ENCODE assay signal across 13 cellular contexts in genomic region chr17:80376531-80376930, GRCh38. TPM values are rescaled to one million over a fixed set of nuclear protein-coding genes. Genes with fewer than 3 reads are reported as not detected.
DNase-seq lines count a peak whose midpoint lies in the region; ATAC-seq and TF ChIP-seq lines count a peak whose summit lies in the region.
"Had no signal": no experiment of that assay in that cellular context is flagged by ENCODE, and none has a peak within 500 bp of the region (broad histone marks: within the 10 kb centered on the region; RNA-seq: fewer than 3 reads in every experiment).

No MANE protein-coding gene starts in this region.

- H3K4me3 Mint-ChIP-seq in activated CD4-positive, alpha-beta memory T cell treated with anti-CD3 and anti-CD28 coated beads, Interleukin-2, amount 10 ng/mL, durations not matched to agents 7 days and 5 days: no peak overlapping the region
- no peak overlapping the region for H3K4me3 Mint-ChIP-seq in activated CD4-positive, alpha-beta memory T cell treated with anti-CD3 and anti-CD28 coated beads for 36 hours
- no peak overlapping the region for H3K4me3 Mint-ChIP-seq in activated naive CD8-positive, alpha-beta T cell
- no peak overlapping the region for H3K4me3 Mint-ChIP-seq in activated naive CD8-positive, alpha-beta T cell treated with anti-CD3 and anti-CD28 coated beads for 36 hours
- H3K4me3 Mint-ChIP-seq in endothelial cell (ENCODE audit: unreplicated experiment): no peak overlapping the region
- no peak overlapping the region for H3K4me3 Mint-ChIP-seq in stimulated activated effector memory CD8-positive, alpha-beta T cell treated with anti-CD3 and anti-CD28 coated beads, Interleukin-12 subunit alpha, Interleukin-12 subunit beta, amount 100 ng/mL, for 72 hours
- H3K4me3 Mint-ChIP-seq: CD8-positive, alpha-beta memory T cell; HFFc6 had no signal

- intact Hi-C loops in activated CD4-positive, alpha-beta memory T cell treated with anti-CD3 and anti-CD28 coated beads for 36 hours (cut with micrococcal nuclease): no loop called here

- H3K27ac Mint-ChIP-seq in activated CD4-positive, alpha-beta memory T cell treated with anti-CD3 and anti-CD28 coated beads, Interleukin-2, amount 10 ng/mL, durations not matched to agents 7 days and 5 days: peak overlapping the region; percentile 54
- no peak overlapping the region for H3K27ac Mint-ChIP-seq in activated CD4-positive, alpha-beta memory T cell treated with anti-CD3 and anti-CD28 coated beads for 36 hours
- peak overlapping the region; percentile 54 for H3K27ac Mint-ChIP-seq in activated naive CD8-positive, alpha-beta T cell
- no peak overlapping the region for H3K27ac Mint-ChIP-seq in activated naive CD8-positive, alpha-beta T cell treated with anti-CD3 and anti-CD28 coated beads for 36 hours
- peak overlapping the region; percentile 48 for H3K27ac Mint-ChIP-seq in endothelial cell (ENCODE audit: unreplicated experiment)
- peak overlapping the region; percentile 56 for H3K27ac Mint-ChIP-seq in stimulated activated effector memory CD8-positive, alpha-beta T cell treated with anti-CD3 and anti-CD28 coated beads, Interleukin-12 subunit alpha, Interleukin-12 subunit beta, amount 100 ng/mL, for 72 hours
- H3K27ac Mint-ChIP-seq: HFFc6 had no signal

- no peaks in the 10 kb centered on the region for H3K9me3 Mint-ChIP-seq in activated CD4-positive, alpha-beta memory T cell treated with anti-CD3 and anti-CD28 coated beads, Interleukin-2, amount 10 ng/mL, durations not matched to agents 7 days and 5 days
- no peaks in the 10 kb centered on the region for H3K9me3 Mint-ChIP-seq in activated CD4-positive, alpha-beta memory T cell treated with anti-CD3 and anti-CD28 coated beads for 36 hours
- no peaks in the 10 kb centered on the region for H3K9me3 Mint-ChIP-seq in activated naive CD8-positive, alpha-beta T cell (ENCODE audit: low read depth)
- H3K9me3 Mint-ChIP-seq in activated naive CD8-positive, alpha-beta T cell treated with anti-CD3 and anti-CD28 coated beads for 36 hours: no peaks in the 10 kb centered on the region
- no peaks in the 10 kb centered on the region for H3K9me3 Mint-ChIP-seq in endothelial cell (ENCODE audit: unreplicated experiment)
- no peaks in the 10 kb centered on the region for H3K9me3 Mint-ChIP-seq in stimulated activated effector memory CD8-positive, alpha-beta T cell treated with anti-CD3 and anti-CD28 coated beads, Interleukin-12 subunit alpha, Interleukin-12 subunit beta, amount 100 ng/mL, for 72 hours
- H3K9me3 Mint-ChIP-seq: CD8-positive, alpha-beta memory T cell; HFFc6 had no signal

- peaks cover 97% of the 10 kb centered on the region for H3K36me3 Mint-ChIP-seq in activated CD4-positive, alpha-beta memory T cell treated with anti-CD3 and anti-CD28 coated beads, Interleukin-2, amount 10 ng/mL, durations not matched to agents 7 days and 5 days (ENCODE audit: low read depth)
- peaks cover 90% of the 10 kb centered on the region for H3K36me3 Mint-ChIP-seq in activated CD4-positive, alpha-beta memory T cell treated with anti-CD3 and anti-CD28 coated beads for 36 hours
- peaks cover 8% of the 10 kb centered on the region for H3K36me3 Mint-ChIP-seq in activated naive CD8-positive, alpha-beta T cell
- peaks cover 31% of the 10 kb centered on the region for H3K36me3 Mint-ChIP-seq in activated naive CD8-positive, alpha-beta T cell treated with anti-CD3 and anti-CD28 coated beads for 36 hours
- H3K36me3 Mint-ChIP-seq in endothelial cell (ENCODE audit: low read depth, unreplicated experiment): peaks cover 57% of the 10 kb centered on the region
- peaks cover 100% of the 10 kb centered on the region for H3K36me3 Mint-ChIP-seq in stimulated activated effector memory CD8-positive, alpha-beta T cell treated with anti-CD3 and anti-CD28 coated beads, Interleukin-12 subunit alpha, Interleukin-12 subunit beta, amount 100 ng/mL, for 72 hours

- TF ChIP-seq CTCF in endothelial cell (IDR thresholded peaks at IDR 0.05; ENCODE audit: unreplicated experiment): no peak

- DNase-seq in activated CD4-positive, alpha-beta memory T cell treated with anti-CD3 and anti-CD28 coated beads, Interleukin-2, amount 10 ng/mL, durations not matched to agents 7 days and 5 days: no peak
- DNase-seq in activated CD4-positive, alpha-beta memory T cell treated with anti-CD3 and anti-CD28 coated beads for 36 hours: no peak
- DNase-seq in activated naive CD8-positive, alpha-beta T cell treated with anti-CD3 and anti-CD28 coated beads for 36 hours: no peak
- DNase-seq in endothelial cell (ENCODE audit: low spot score): no peak
- no peak for DNase-seq in stimulated activated effector memory CD8-positive, alpha-beta T cell treated with anti-CD3 and anti-CD28 coated beads, Interleukin-12 subunit alpha, Interleukin-12 subunit beta, amount 100 ng/mL, for 72 hours (ENCODE audit: low spot score in 2 of 2)
- DNase-seq: CD8-positive, alpha-beta memory T cell; DND-41; GF-D8; HCEC 1CT; HFFc6 had no signal

- no peaks in the 10 kb centered on the region for H3K27me3 Mint-ChIP-seq in activated CD4-positive, alpha-beta memory T cell treated with anti-CD3 and anti-CD28 coated beads, Interleukin-2, amount 10 ng/mL, durations not matched to agents 7 days and 5 days
- no peaks in the 10 kb centered on the region for H3K27me3 Mint-ChIP-seq in activated CD4-positive, alpha-beta memory T cell treated with anti-CD3 and anti-CD28 coated beads for 36 hours
- no peaks in the 10 kb centered on the region for H3K27me3 Mint-ChIP-seq in activated naive CD8-positive, alpha-beta T cell
- no peaks in the 10 kb centered on the region for H3K27me3 Mint-ChIP-seq in activated naive CD8-positive, alpha-beta T cell treated with anti-CD3 and anti-CD28 coated beads for 36 hours
- H3K27me3 Mint-ChIP-seq in endothelial cell (ENCODE audit: unreplicated experiment): peaks cover 7% of the 10 kb centered on the region

- CTCF ChIA-PET in activated CD4-positive, alpha-beta memory T cell treated with anti-CD3 and anti-CD28 coated beads, Interleukin-2, amount 10 ng/mL, durations not matched to agents 7 days and 5 days (lab: Charles Lee): no interaction called here
- CTCF ChIA-PET in activated CD4-positive, alpha-beta memory T cell treated with anti-CD3 and anti-CD28 coated beads for 36 hours (lab: Charles Lee): interaction anchor here (1.0 kb wide), 1 partner anchor 181 kb away, joined by 3 read pairs; no protein-coding TSS in a partner anchor

- POLR2A ChIA-PET in activated CD4-positive, alpha-beta memory T cell treated with anti-CD3 and anti-CD28 coated beads, Interleukin-2, amount 10 ng/mL, durations not matched to agents 7 days and 5 days (lab: Charles Lee): interaction anchor here (0.8 to 2.6 kb wide), 5 partner anchors 8 to 69 kb away, joined by 3 to 12 read pairs (median 5); no protein-coding TSS in a partner anchor
- POLR2A ChIA-PET in activated CD4-positive, alpha-beta memory T cell treated with anti-CD3 and anti-CD28 coated beads for 36 hours (lab: Charles Lee): interaction anchor here (1.7 kb wide), 1 partner anchor 9 kb away, joined by 6 read pairs; no protein-coding TSS in a partner anchor

- ATAC-seq in stimulated activated effector memory CD8-positive, alpha-beta T cell treated with anti-CD3 and anti-CD28 coated beads, Interleukin-12 subunit alpha, Interleukin-12 subunit beta, amount 100 ng/mL, for 72 hours: no peak
- ATAC-seq in GM19035 (IDR thresholded peaks at IDR 0.05; ENCODE audit: unreplicated experiment): no peak
- ATAC-seq in HG03159 (IDR thresholded peaks at IDR 0.05; ENCODE audit: unreplicated experiment): no peak

- peaks cover 6% of the 10 kb centered on the region for H3K4me1 Mint-ChIP-seq in activated CD4-positive, alpha-beta memory T cell treated with anti-CD3 and anti-CD28 coated beads, Interleukin-2, amount 10 ng/mL, durations not matched to agents 7 days and 5 days
- peaks cover 2% of the 10 kb centered on the region for H3K4me1 Mint-ChIP-seq in activated CD4-positive, alpha-beta memory T cell treated with anti-CD3 and anti-CD28 coated beads for 36 hours (ENCODE audit: low read depth)
- no peaks in the 10 kb centered on the region for H3K4me1 Mint-ChIP-seq in activated naive CD8-positive, alpha-beta T cell (ENCODE audit: low read depth)
- H3K4me1 Mint-ChIP-seq in activated naive CD8-positive, alpha-beta T cell treated with anti-CD3 and anti-CD28 coated beads for 36 hours: no peaks in the 10 kb centered on the region
- H3K4me1 Mint-ChIP-seq in endothelial cell (ENCODE audit: unreplicated experiment): peaks cover 22% of the 10 kb centered on the region
- no peaks in the 10 kb centered on the region for H3K4me1 Mint-ChIP-seq in stimulated activated effector memory CD8-positive, alpha-beta T cell treated with anti-CD3 and anti-CD28 coated beads, Interleukin-12 subunit alpha, Interleukin-12 subunit beta, amount 100 ng/mL, for 72 hours
- H3K4me1 Mint-ChIP-seq: CD8-positive, alpha-beta memory T cell had no signal

RNA-seq across cellular contexts. Expression of gene ENDOV, which starts 38.4 kb away (rescaled TPM):
- total RNA-seq in activated CD4-positive, alpha-beta memory T cell treated with anti-CD3 and anti-CD28 coated beads, Interleukin-2, amount 10 ng/mL, durations not matched to agents 7 days and 5 days: 10 to 100 TPM; 14.2 to 16.2 TPM
- total RNA-seq in activated CD4-positive, alpha-beta memory T cell treated with anti-CD3 and anti-CD28 coated beads for 36 hours: 10 to 100 TPM; 16.1 to 16.3 TPM
- total RNA-seq in activated naive CD8-positive, alpha-beta T cell treated with anti-CD3 and anti-CD28 coated beads for 36 hours: 10 to 100 TPM; 11.7 to 13.8 TPM
- total RNA-seq in endothelial cell (ENCODE audit: unreplicated experiment): 40.7 TPM

Comparison
In these comparisons a context has a peak if more than half of its experiments do, and no peak if none do; other contexts are left out.
1. H3K27ac Mint-ChIP-seq: peak in activated CD4-positive, alpha-beta memory T cell treated with anti-CD3 and anti-CD28 coated beads, Interleukin-2, amount 10 ng/mL, durations not matched to agents 7 days and 5 days (single experiment), activated naive CD8-positive, alpha-beta T cell (single experiment), endothelial cell (single experiment) and stimulated activated effector memory CD8-positive, alpha-beta T cell treated with anti-CD3 and anti-CD28 coated beads, Interleukin-12 subunit alpha, Interleukin-12 subunit beta, amount 100 ng/mL, for 72 hours (single experiment); none in activated CD4-positive, alpha-beta memory T cell treated with anti-CD3 and anti-CD28 coated beads for 36 hours (single experiment) and activated naive CD8-positive, alpha-beta T cell treated with anti-CD3 and anti-CD28 coated beads for 36 hours (single experiment).